Comparison of ENCODE assay signal across 14 cellular contexts in the genomic region with DNA sequence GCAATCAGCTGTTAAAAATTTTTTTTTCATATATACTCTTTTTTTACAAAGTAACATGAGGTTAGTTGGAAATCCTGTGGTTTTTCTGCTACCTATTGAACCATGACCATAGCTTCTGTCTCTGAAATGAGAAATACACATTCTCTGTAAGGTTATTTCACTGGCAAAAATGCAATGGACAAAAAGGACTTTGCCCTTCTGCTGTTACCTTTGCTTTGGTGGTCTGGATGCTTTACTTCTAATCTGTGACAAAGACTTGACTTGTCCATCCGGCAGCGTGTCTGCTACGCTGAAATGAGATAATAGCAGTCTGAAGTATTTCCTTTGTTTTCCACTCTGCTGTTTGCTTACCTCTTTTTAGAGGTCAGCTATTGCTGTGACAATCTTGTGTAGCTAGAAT.
DNase-seq lines count a peak whose midpoint lies in the region; ATAC-seq lines count a peak whose summit lies in the region.
"Had no signal": no experiment of that assay in that cellular context is flagged by ENCODE, and none has a peak within 500 bp of the region (broad histone marks: within the 10 kb centered on the region; RNA-seq: fewer than 3 reads in every experiment).

No MANE protein-coding gene starts in this region.

- no peak for ATAC-seq in activated CD4-positive, CD25-positive, alpha-beta regulatory T cell treated with anti-CD3 and anti-CD28 coated beads, Interleukin-2, amount 50 U/mL, for 24 hours
- ATAC-seq in GM18909 (IDR thresholded peaks at IDR 0.05; ENCODE audit: poor library complexity, unreplicated experiment), result no peak
- ATAC-seq: activated CD8-positive, alpha-beta memory T cell treated with anti-CD3 and anti-CD28 coated beads, Interleukin-2, amount 10 ng/mL, durations not matched to agents 7 days and 5 days; Panc1 had no signal

- DNase-seq in COLO668 (lab: John Stamatoyannopoulos, UW; ENCODE audit: unreplicated experiment) (peak; percentile 41), NCI-H146 treated with DMSO at 0.1 percent for 48 hours (lab: John Stamatoyannopoulos, UW; ENCODE audit: unreplicated experiment) (peak; percentile 79), SK-N-DZ (ENCODE audit: low spot score) (peak; percentile 17), kidney glomerular epithelial cell (lab: John Stamatoyannopoulos, UW) (peak; percentile 21), CD1c-positive myeloid dendritic cell (ENCODE audit: extremely low spot score) (no peak)
- no peak for DNase-seq in activated CD4-positive, alpha-beta T cell treated with anti-CD3 and anti-CD28 coated beads for 1 hour
- DNase-seq: activated CD8-positive, alpha-beta memory T cell treated with anti-CD3 and anti-CD28 coated beads, Interleukin-2, amount 10 ng/mL, durations not matched to agents 7 days and 5 days; esophagus squamous epithelium; NCI-H187 treated with DMSO at 0.1 percent for 48 hours; stimulated activated CD4-positive, alpha-beta T cell treated with anti-CD3 and anti-CD28 coated beads, Interleukin-4, amount 100 ng/mL, for 1 hour; stimulated activated naive CD4-positive, alpha-beta T cell had no signal

Comparison
In these comparisons a context has a peak if more than half of its experiments do, and no peak if none do; other contexts are left out.
1. DNase-seq: peak in COLO668 (single experiment), NCI-H146 treated with DMSO at 0.1 percent for 48 hours (single experiment), SK-N-DZ (single experiment) and kidney glomerular epithelial cell (single experiment); none in CD1c-positive myeloid dendritic cell (single experiment) and activated CD4-positive, alpha-beta T cell treated with anti-CD3 and anti-CD28 coated beads for 1 hour (single experiment).